Comparison of ENCODE assay signal across 25 cellular contexts in genomic region chr4:185540487-185541125, GRCh38. TPM values are rescaled to one million over a fixed set of nuclear protein-coding genes. Genes with fewer than 3 reads are reported as not detected.
A peak's percentile ranks its signal among the peaks of the same experiment; 100 is the strongest.
DNase-seq lines count a peak whose midpoint lies in the region; ATAC-seq, FAIRE-seq and TF ChIP-seq lines count a peak whose summit lies in the region.
"Had no signal": no experiment of that assay in that cellular context is flagged by ENCODE, and none has a peak within 500 bp of the region (broad histone marks: within the 10 kb centered on the region; RNA-seq: fewer than 3 reads in every experiment).

No MANE protein-coding gene starts in this region.

- H3K4me3 ChIP-seq in GM23338, result no peak overlapping the region
- no peak overlapping the region for H3K4me3 ChIP-seq in ascending aorta
- no peak overlapping the region for H3K4me3 ChIP-seq in fibroblast of pulmonary artery (replicated peaks; ENCODE audit: low read depth, low read length)
- no peak overlapping the region for H3K4me3 ChIP-seq in sigmoid colon
- H3K4me3 ChIP-seq in small intestine (ENCODE audit: low read depth in 1 of 2, low read length in 2 of 2), result no peak overlapping the region
- H3K4me3 ChIP-seq: BLaER1 treated with 17β-estradiol and CSF1 and Interleukin-3, amounts not matched to agents 10 nM and 100 nM; cardiac muscle cell; neural progenitor cell had no signal

- no peak for DNase-seq in GM23338 (ENCODE audit: low spot score)
- no peak for DNase-seq in ascending aorta (ENCODE audit: low spot score in 2 of 2)
- DNase-seq in fibroblast of pulmonary artery (ENCODE audit: low read depth), result peak; percentile 68
- no peak for DNase-seq in sigmoid colon
- DNase-seq in activated T-helper 2 cell treated with anti-CD3 and anti-CD28 coated beads, Interferon-gamma antibody, Interleukin-2, Interleukin-4, amounts not matched to agents 10 μg/mL and 5 μg/mL and 100 μg/mL, durations not matched to agents 14 hours and 24 hours and 36 hours (ENCODE audit: low spot score), result no peak
- DNase-seq in small intestine, result no peak
- DNase-seq: activated CD4-positive, alpha-beta T cell treated with anti-CD3 and anti-CD28 coated beads, Interleukin-2, amount 10 ng/mL, durations not matched to agents 7 days and 5 days; activated naive CD4-positive, alpha-beta T cell treated with anti-CD3 and anti-CD28 coated beads, Interleukin-2, amount 10 ng/mL, durations not matched to agents 7 days and 5 days; activated T-cell treated with anti-CD3 and anti-CD28 coated beads, Interleukin-2, amount 50 U/mL, for 48 hours; COR-L47; DMS79; GDM1; glutamatergic neuron; mammary epithelial cell; OCI-M1; T1000; trophoblast cell had no signal

- H3K9me3 Mint-ChIP-seq in GM23338, result no peaks in the 10 kb centered on the region
- H3K9me3 Mint-ChIP-seq in activated T-helper 2 cell treated with anti-CD3 and anti-CD28 coated beads, Interferon-gamma antibody, Interleukin-2, Interleukin-4, amounts not matched to agents 10 μg/mL and 5 μg/mL and 100 μg/mL, durations not matched to agents 14 hours and 24 hours and 36 hours, result no peaks in the 10 kb centered on the region
- H3K9me3 Mint-ChIP-seq: activated CD4-positive, alpha-beta T cell treated with anti-CD3 and anti-CD28 coated beads, Interleukin-2, amount 10 ng/mL, durations not matched to agents 7 days and 5 days; activated naive CD4-positive, alpha-beta T cell treated with anti-CD3 and anti-CD28 coated beads, Interleukin-2, amount 10 ng/mL, durations not matched to agents 7 days and 5 days; neural progenitor cell; stimulated activated naive CD8-positive, alpha-beta T cell treated with anti-CD3 and anti-CD28 coated beads, Interleukin-15, Interleukin-2, amounts not matched to agents 100 ng/mL and 50 ng/mL, for 24 hours; WTC11 had no signal

- no peak overlapping the region for H3K4me2 ChIP-seq in GM23338
- H3K4me2 ChIP-seq: BLaER1 treated with 17β-estradiol and CSF1 and Interleukin-3, amounts not matched to agents 10 nM and 100 nM; neural progenitor cell had no signal

- H3K9me3 ChIP-seq in ascending aorta, result no peaks in the 10 kb centered on the region
- no peaks in the 10 kb centered on the region for H3K9me3 ChIP-seq in sigmoid colon
- H3K9me3 ChIP-seq in small intestine (ENCODE audit: control insufficient read depth, low read depth), result no peaks in the 10 kb centered on the region

- H3K4me1 Mint-ChIP-seq in GM23338, result peaks cover 5% of the 10 kb centered on the region; the same call in 2 of the 3 replicates
- H3K4me1 Mint-ChIP-seq in activated T-helper 2 cell treated with anti-CD3 and anti-CD28 coated beads, Interferon-gamma antibody, Interleukin-2, Interleukin-4, amounts not matched to agents 10 μg/mL and 5 μg/mL and 100 μg/mL, durations not matched to agents 14 hours and 24 hours and 36 hours (ENCODE audit: low read depth), result peaks cover 2% of the 10 kb centered on the region

- peak overlapping the region; percentile 85 for H2AFZ ChIP-seq in GM23338
- H2AFZ ChIP-seq: neural progenitor cell had no signal

- H3K4me1 ChIP-seq in GM23338 (ENCODE audit: insufficient read depth), result peaks cover 21% of the 10 kb centered on the region
- peaks cover 5 to 18% of the 10 kb centered on the region in 2 donors for H3K4me1 ChIP-seq in ascending aorta
- peaks cover 0 to 36% (median 26%) of the 10 kb centered on the region in 4 donors for H3K4me1 ChIP-seq in sigmoid colon
- H3K4me1 ChIP-seq in small intestine (ENCODE audit: control insufficient read depth in 2 of 2, insufficient read depth in 1 of 2, low read depth in 1 of 2, low read length in 1 of 2), result peaks cover 0 to 5% of the 10 kb centered on the region in 2 donors

- TF ChIP-seq POLR2A in sigmoid colon (IDR thresholded peaks at IDR 0.05), result no peak

- ATAC-seq in GM23338, result no peak
- ATAC-seq in GM18517 (IDR thresholded peaks at IDR 0.05; ENCODE audit: unreplicated experiment), result no peak
- ATAC-seq: WTC11 had no signal

- H3K4me3 Mint-ChIP-seq in GM23338, result no peak overlapping the region
- no peak overlapping the region for H3K4me3 Mint-ChIP-seq in activated T-helper 2 cell treated with anti-CD3 and anti-CD28 coated beads, Interferon-gamma antibody, Interleukin-2, Interleukin-4, amounts not matched to agents 10 μg/mL and 5 μg/mL and 100 μg/mL, durations not matched to agents 14 hours and 24 hours and 36 hours (ENCODE audit: low read depth)
- H3K4me3 Mint-ChIP-seq: activated CD4-positive, alpha-beta T cell treated with anti-CD3 and anti-CD28 coated beads, Interleukin-2, amount 10 ng/mL, durations not matched to agents 7 days and 5 days; activated naive CD4-positive, alpha-beta T cell treated with anti-CD3 and anti-CD28 coated beads, Interleukin-2, amount 10 ng/mL, durations not matched to agents 7 days and 5 days; neural progenitor cell; stimulated activated naive CD8-positive, alpha-beta T cell treated with anti-CD3 and anti-CD28 coated beads, Interleukin-15, Interleukin-2, amounts not matched to agents 100 ng/mL and 50 ng/mL, for 24 hours; WTC11 had no signal

- 67 to 70% methylated on average over 3 of the region's 3 CpGs for WGBS in sigmoid colon, 2 donors
- 55 to 64% (median 57%) methylated on average over 3 of the region's 3 CpGs for WGBS in small intestine, 3 donors

- H3K27ac ChIP-seq in GM23338 (ENCODE audit: low read depth) (no peak overlapping the region), ascending aorta (peak overlapping the region; percentile 72 to 74), sigmoid colon (peak overlapping the region; percentile 46 to 79 (median 70)), small intestine (ENCODE audit: low read depth in 1 of 2, low read length in 1 of 2) (peak overlapping the region in 1 of 2 donors; percentile 44)
- H3K27ac ChIP-seq: BLaER1 treated with 17β-estradiol and CSF1 and Interleukin-3, amounts not matched to agents 10 nM and 100 nM; cardiac muscle cell; neural progenitor cell had no signal

- H3K36me3 ChIP-seq in GM23338 (ENCODE audit: insufficient read depth), result no peaks in the 10 kb centered on the region
- H3K36me3 ChIP-seq in ascending aorta, result no peaks in the 10 kb centered on the region
- H3K36me3 ChIP-seq in sigmoid colon, result no peaks in the 10 kb centered on the region
- no peaks in the 10 kb centered on the region for H3K36me3 ChIP-seq in small intestine (ENCODE audit: control insufficient read depth in 2 of 2, insufficient read depth in 2 of 2, low read length in 2 of 2)
- H3K36me3 ChIP-seq: BLaER1 treated with 17β-estradiol and CSF1 and Interleukin-3, amounts not matched to agents 10 nM and 100 nM; cardiac muscle cell; neural progenitor cell had no signal

- H3F3A ChIP-seq in GM23338 (replicated peaks; ENCODE audit: low read depth), result no peaks in the 10 kb centered on the region; the same call in 1 of the 2 replicates

- H3K27me3 ChIP-seq in GM23338 (ENCODE audit: insufficient read depth), result peaks cover 17% of the 10 kb centered on the region
- no peaks in the 10 kb centered on the region for H3K27me3 ChIP-seq in ascending aorta
- H3K27me3 ChIP-seq in sigmoid colon, result peaks cover 0 to under 1% (median 0%) of the 10 kb centered on the region in 3 donors
- H3K27me3 ChIP-seq in small intestine (ENCODE audit: control insufficient read depth in 2 of 2, insufficient read depth in 2 of 2, low read length in 2 of 2), result no peaks in the 10 kb centered on the region

- H3K9me2 ChIP-seq in GM23338 (ENCODE audit: insufficient read depth), result peaks cover 9% of the 10 kb centered on the region; the same call in 1 of the 2 replicates

- H3K27me3 Mint-ChIP-seq in GM23338 (ENCODE audit: insufficient read depth, low read depth, poor library complexity), result peaks cover 7% of the 10 kb centered on the region
- H3K27me3 Mint-ChIP-seq in activated T-helper 2 cell treated with anti-CD3 and anti-CD28 coated beads, Interferon-gamma antibody, Interleukin-2, Interleukin-4, amounts not matched to agents 10 μg/mL and 5 μg/mL and 100 μg/mL, durations not matched to agents 14 hours and 24 hours and 36 hours (ENCODE audit: low read depth), result peaks cover 21% of the 10 kb centered on the region

- no peak for FAIRE-seq in small intestine (lab: Jason Lieb, UNC)
- FAIRE-seq: kidney had no signal

- TF ChIP-seq EP300 in sigmoid colon (IDR thresholded peaks at IDR 0.05), result no peak

- no peak overlapping the region for H3K27ac Mint-ChIP-seq in GM23338
- no peak overlapping the region for H3K27ac Mint-ChIP-seq in activated T-helper 2 cell treated with anti-CD3 and anti-CD28 coated beads, Interferon-gamma antibody, Interleukin-2, Interleukin-4, amounts not matched to agents 10 μg/mL and 5 μg/mL and 100 μg/mL, durations not matched to agents 14 hours and 24 hours and 36 hours
- H3K27ac Mint-ChIP-seq: activated CD4-positive, alpha-beta T cell treated with anti-CD3 and anti-CD28 coated beads, Interleukin-2, amount 10 ng/mL, durations not matched to agents 7 days and 5 days; activated naive CD4-positive, alpha-beta T cell treated with anti-CD3 and anti-CD28 coated beads, Interleukin-2, amount 10 ng/mL, durations not matched to agents 7 days and 5 days; progenitor cell of endocrine pancreas; stimulated activated naive CD8-positive, alpha-beta T cell treated with anti-CD3 and anti-CD28 coated beads, Interleukin-15, Interleukin-2, amounts not matched to agents 100 ng/mL and 50 ng/mL, for 24 hours; WTC11 had no signal

- TF ChIP-seq CTCF in GM23338 (conservative IDR thresholded peaks at IDR 0.05; ENCODE audit: low read depth in 2 of 2) (no peak), ascending aorta (IDR thresholded peaks at IDR 0.05) (no peak), fibroblast of pulmonary artery (IDR thresholded peaks at IDR 0.05; ENCODE audit: low read length, missing control alignments) (no peak), sigmoid colon (IDR thresholded peaks at IDR 0.05) (no peak)

- H4K20me1 ChIP-seq in GM23338 (replicated peaks; ENCODE audit: insufficient read depth), result no peaks in the 10 kb centered on the region

- intact Hi-C loops in ascending aorta (cut with DNase I), result no loop called here
- intact Hi-C loops in sigmoid colon (cut with DNase I), result loop anchor here (5.0 kb wide), 1 partner anchor 42 kb away; no protein-coding TSS in a partner anchor
- intact Hi-C loops in activated T-helper 2 cell treated with anti-CD3 and anti-CD28 coated beads, Interferon-gamma antibody, Interleukin-2, Interleukin-4, amounts not matched to agents 10 μg/mL and 5 μg/mL and 100 μg/mL, durations not matched to agents 14 hours and 24 hours and 36 hours (cut with micrococcal nuclease), result no loop called here

- H3K36me3 Mint-ChIP-seq in GM23338 (ENCODE audit: low read depth), result no peaks in the 10 kb centered on the region
- H3K36me3 Mint-ChIP-seq in activated T-helper 2 cell treated with anti-CD3 and anti-CD28 coated beads, Interferon-gamma antibody, Interleukin-2, Interleukin-4, amounts not matched to agents 10 μg/mL and 5 μg/mL and 100 μg/mL, durations not matched to agents 14 hours and 24 hours and 36 hours (ENCODE audit: low read depth), result no peaks in the 10 kb centered on the region
- H3K36me3 Mint-ChIP-seq: activated naive CD4-positive, alpha-beta T cell treated with anti-CD3 and anti-CD28 coated beads, Interleukin-2, amount 10 ng/mL, durations not matched to agents 7 days and 5 days; neural progenitor cell; WTC11 had no signal

- H3K79me2 ChIP-seq in GM23338 (replicated peaks; ENCODE audit: insufficient read depth), result no peaks in the 10 kb centered on the region

RNA-seq across cellular contexts. Expression of gene PDLIM3, which starts 5.3 kb away (rescaled TPM):
- 18.0 and 19.5 TPM in 2 replicates for total RNA-seq in GM23338 (2014; rRNA removed; shearing (Covaris generic))
- polyA plus RNA-seq in GM23338 (2016; fragmentation: Nextera tagmentation; extraction: Ambion mirVana), result 8.3 and 8.5 TPM in 2 replicates
- 445 TPM for total RNA-seq in ascending aorta
- total RNA-seq in sigmoid colon, result 100 to 1,000 TPM; 568 to 907 (median 820) TPM
- polyA plus RNA-seq in sigmoid colon, result 10 to 100 TPM in 2 of 3 donors, 1 to 10 TPM in 1; 7.9 to 24.5 (median 17.4) TPM
- total RNA-seq in activated T-helper 2 cell treated with anti-CD3 and anti-CD28 coated beads, Interferon-gamma antibody, Interleukin-2, Interleukin-4, amounts not matched to agents 10 μg/mL and 5 μg/mL and 100 μg/mL, durations not matched to agents 14 hours and 24 hours and 36 hours, result 2.5 and 3.2 TPM in 2 replicates
- polyA plus RNA-seq in small intestine, result 10 to 100 TPM in 2 of 3 donors, 1 to 10 TPM in 1; 2.9 to 27.6 (median 25.0) TPM
- total RNA-seq: activated CD4-positive, alpha-beta T cell treated with anti-CD3 and anti-CD28 coated beads, Interleukin-2, amount 10 ng/mL, durations not matched to agents 7 days and 5 days had no signal

Comparison
In these comparisons a context has a peak if more than half of its experiments do, and no peak if none do; other contexts are left out.
1. RNA of gene PDLIM3, which starts 5.3 kb away (total RNA-seq): 568 to 907 TPM in sigmoid colon and 445 TPM in ascending aorta (single experiment); 18.0 to 19.5 TPM in GM23338 and 2.5 to 3.2 TPM in activated T-helper 2 cell treated with anti-CD3 and anti-CD28 coated beads, Interferon-gamma antibody, Interleukin-2, Interleukin-4, amounts not matched to agents 10 μg/mL and 5 μg/mL and 100 μg/mL, durations not matched to agents 14 hours and 24 hours and 36 hours; every median in the first group is over 10 times any median in the second.